8 cellular contexts compared by ENCODE assay signal in genomic region chr1:119549719-119550141, GRCh38. TPM values are rescaled to one million over a fixed set of nuclear protein-coding genes. Genes with fewer than 3 reads are reported as not detected.
DNase-seq lines count a peak whose midpoint lies in the region; ATAC-seq, FAIRE-seq and TF ChIP-seq lines count a peak whose summit lies in the region.

No MANE protein-coding gene starts in this region.

- no TSS peak for BruUV-seq in OCI-LY7 (replicated peaks; lab: Mats Ljungman, UMichigan)

- ATAC-seq in GM19023 (IDR thresholded peaks at IDR 0.05; ENCODE audit: unreplicated experiment) (peak; percentile 56), lower lobe of right lung (peak; percentile 85 to 86), HG03097 (IDR thresholded peaks at IDR 0.05; ENCODE audit: low FRiP score, unreplicated experiment) (no peak)

- no peaks in the 10 kb centered on the region for H3K9me3 ChIP-seq in OCI-LY7 (ENCODE audit: low read length)
- H3K9me3 ChIP-seq in lower lobe of right lung, result no peaks in the 10 kb centered on the region

- H4K20me1 ChIP-seq in OCI-LY7 (ENCODE audit: insufficient read depth, low read length), result no peaks in the 10 kb centered on the region

- peak; percentile 74 for FAIRE-seq in urothelium cell line (lab: Jason Lieb, UNC)

- POLR2A ChIA-PET in OCI-LY7 (lab: Charles Lee), result no interaction called here

- intact Hi-C loops in OCI-LY7 (cut with micrococcal nuclease; ENCODE audit: unreplicated experiment) (no loop called here), lower lobe of right lung (cut with DNase I) (no loop called here)

- H3K4me2 ChIP-seq in OCI-LY7 (ENCODE audit: low read length), result no peak overlapping the region

- peak; percentile 72 for TF ChIP-seq CTCF in OCI-LY7 (conservative IDR thresholded peaks at IDR 0.05; ENCODE audit: low read length)
- peak; percentile 81 for TF ChIP-seq CTCF in choroid plexus epithelial cell (conservative IDR thresholded peaks at IDR 0.05; ENCODE audit: low read depth, low read length)
- TF ChIP-seq CTCF in lower lobe of right lung (IDR thresholded peaks at IDR 0.05), result peak; percentile 57

- H3K4me3 ChIP-seq in OCI-LY7 (ENCODE audit: low read depth, low read length, poor library complexity, severe bottlenecking) (no peak overlapping the region), choroid plexus epithelial cell (ENCODE audit: low read depth, low read length) (no peak overlapping the region), lower lobe of right lung (no peak overlapping the region)

- H3K27me3 ChIP-seq in lower lobe of right lung (ENCODE audit: low read depth), result no peaks in the 10 kb centered on the region

- H2AFZ ChIP-seq in OCI-LY7 (ENCODE audit: low read length), result no peak overlapping the region

- no peaks in the 10 kb centered on the region for H3K9me2 ChIP-seq in OCI-LY7 (ENCODE audit: insufficient read depth, low read length)

- DNase-seq in CD1c-positive myeloid dendritic cell (ENCODE audit: extremely low spot score), result peak; percentile 71
- DNase-seq in KG1 (lab: John Stamatoyannopoulos, UW), result peak; percentile 49
- DNase-seq in OCI-LY7 (ENCODE audit: low spot score), result peak; percentile 39
- DNase-seq in choroid plexus epithelial cell (ENCODE audit: low read depth), result peak; percentile 92
- DNase-seq in lower lobe of right lung, result peak; percentile 51
- DNase-seq in urothelium cell line (ENCODE audit: low spot score), result peak; percentile 47

- H3K36me3 ChIP-seq in OCI-LY7 (ENCODE audit: insufficient read depth, low read length) (no peaks in the 10 kb centered on the region), lower lobe of right lung (no peaks in the 10 kb centered on the region)

- H3K4me1 ChIP-seq in OCI-LY7 (ENCODE audit: insufficient read depth, low read length, poor library complexity, severe bottlenecking) (no peaks in the 10 kb centered on the region), lower lobe of right lung (peaks cover 7% of the 10 kb centered on the region)

- no peak overlapping the region for H3K27ac ChIP-seq in OCI-LY7 (ENCODE audit: low read depth, low read length, poor library complexity, severe bottlenecking)
- no peak overlapping the region for H3K27ac ChIP-seq in lower lobe of right lung

- H3K79me2 ChIP-seq in OCI-LY7 (ENCODE audit: insufficient read depth, low read depth, low read length), result no peaks in the 10 kb centered on the region

- CTCF ChIA-PET in OCI-LY7 (lab: Charles Lee; ENCODE audit: unreplicated experiment), result no interaction called here

RNA-seq across cellular contexts. Expression of gene HSD3B1, which starts 42.7 kb away (rescaled TPM):
- not detected in 2 replicates for total RNA-seq in OCI-LY7 (2014; rRNA removed; shearing (Covaris generic))
- total RNA-seq in OCI-LY7 (2022) (not detected in 2 replicates), lower lobe of right lung (not detected)

Comparison
In these comparisons a context has a peak if more than half of its experiments do, and no peak if none do; other contexts are left out.
1. DNase-seq: peak in every context shown above with its lines; median percentile 92 in choroid plexus epithelial cell; 71 in CD1c-positive myeloid dendritic cell; 51 in lower lobe of right lung; 49 in KG1; 47 in urothelium cell line; 39 in OCI-LY7.